ENCODE assay signal across 29 cellular contexts in genomic region chr10:1107004-1107403, GRCh38.
"Had no signal": no experiment of that assay in that cellular context is flagged by ENCODE, and none has a peak within 500 bp of the region (broad histone marks: within the 10 kb centered on the region; RNA-seq: fewer than 3 reads in every experiment).

No MANE protein-coding gene starts in this region.

- ATAC-seq: heart right ventricle; left ventricle myocardium superior; lower lobe of right lung; natural killer cell treated with Interleukin-12 subunit alpha and Interleukin-12 subunit beta and Interleukin-15 and Interleukin-18, amount 100 ng/mL, for 72 hours; psoas muscle; right cardiac atrium; stimulated activated memory B cell treated with anti-CD40 and anti-IgM and Interleukin-4, amounts not matched to agents 10 μg/mL and 1 μg/mL and 100 μg/mL, for 72 hours had no signal

- H3K4me3 Mint-ChIP-seq: dendritic cell treated with granulocyte-macrophage colony-stimulating factor and Interleukin-4, amounts not matched to agents 40 ng/mL and 50 ng/mL, for 4 days; immature natural killer cell; naive B cell; natural killer cell treated with Interleukin-12 subunit alpha and Interleukin-12 subunit beta and Interleukin-15 and Interleukin-18, amount 100 ng/mL, for 72 hours; stimulated activated memory B cell treated with anti-CD40 and anti-IgM and Interleukin-4, amounts not matched to agents 10 μg/mL and 1 μg/mL and 100 μg/mL, for 72 hours; stimulated activated naive CD8-positive, alpha-beta T cell treated with anti-CD3 and anti-CD28 coated beads, Interleukin-15, Interleukin-2, amounts not matched to agents 100 ng/mL and 50 ng/mL, for 24 hours had no signal

- H3K27ac Mint-ChIP-seq: dendritic cell treated with granulocyte-macrophage colony-stimulating factor and Interleukin-4, amounts not matched to agents 40 ng/mL and 50 ng/mL, for 4 days; stimulated activated memory B cell treated with anti-CD40 and anti-IgM and Interleukin-4, amounts not matched to agents 10 μg/mL and 1 μg/mL and 100 μg/mL, for 72 hours; stimulated activated naive CD8-positive, alpha-beta T cell treated with anti-CD3 and anti-CD28 coated beads, Interleukin-15, Interleukin-2, amounts not matched to agents 100 ng/mL and 50 ng/mL, for 24 hours had no signal

- H3K4me3 ChIP-seq: colonic mucosa, esophagus squamous epithelium, heart right ventricle, lower lobe of right lung, ovary, psoas muscle, sigmoid colon, thoracic aorta, tibial nerve, vagina had no signal

- H3K4me1 ChIP-seq: colonic mucosa, lower lobe of right lung, psoas muscle, sigmoid colon, vagina had no signal

- H3K36me3 ChIP-seq: ovary had no signal

- H3K9me3 Mint-ChIP-seq: dendritic cell treated with granulocyte-macrophage colony-stimulating factor and Interleukin-4, amounts not matched to agents 40 ng/mL and 50 ng/mL, for 4 days; immature natural killer cell; naive B cell; natural killer cell treated with Interleukin-12 subunit alpha and Interleukin-12 subunit beta and Interleukin-15 and Interleukin-18, amount 100 ng/mL, for 72 hours; stimulated activated naive CD8-positive, alpha-beta T cell treated with anti-CD3 and anti-CD28 coated beads, Interleukin-15, Interleukin-2, amounts not matched to agents 100 ng/mL and 50 ng/mL, for 24 hours had no signal

- H3K9me3 ChIP-seq: colonic mucosa, esophagus squamous epithelium, heart right ventricle, lower lobe of right lung, ovary, psoas muscle, sigmoid colon, thoracic aorta, tibial nerve, vagina had no signal

- H3K27me3 Mint-ChIP-seq: dendritic cell treated with granulocyte-macrophage colony-stimulating factor and Interleukin-4, amounts not matched to agents 40 ng/mL and 50 ng/mL, for 4 days; naive B cell; natural killer cell treated with Interleukin-12 subunit alpha and Interleukin-12 subunit beta and Interleukin-15 and Interleukin-18, amount 100 ng/mL, for 72 hours; stimulated activated memory B cell treated with anti-CD40 and anti-IgM and Interleukin-4, amounts not matched to agents 10 μg/mL and 1 μg/mL and 100 μg/mL, for 72 hours; stimulated activated naive CD8-positive, alpha-beta T cell treated with anti-CD3 and anti-CD28 coated beads, Interleukin-15, Interleukin-2, amounts not matched to agents 100 ng/mL and 50 ng/mL, for 24 hours had no signal

- DNase-seq: effector CD8-positive, alpha-beta T cell; erythroblast; esophagus squamous epithelium; foreskin melanocyte; glutamatergic neuron; heart right ventricle; hypothalamus; immature natural killer cell; islet precursor cell; kidney glomerular epithelial cell; left ventricle myocardium superior; lower lobe of right lung; naive B cell; occipital lobe; ovary; posterior cingulate gyrus; psoas muscle; sigmoid colon; stimulated activated CD4-positive, alpha-beta T cell treated with anti-CD3 and anti-CD28 coated beads, Interleukin-2, amount 100 ng/mL, for 24 hours; stimulated activated CD4-positive, alpha-beta T cell treated with anti-CD3 and anti-CD28 coated beads, Interleukin-4, amount 100 ng/mL, for 24 hours had no signal

- H3K27ac ChIP-seq: colonic mucosa, esophagus squamous epithelium, heart right ventricle, lower lobe of right lung, ovary, psoas muscle, sigmoid colon, thoracic aorta, tibial nerve, vagina had no signal

- H3K27me3 ChIP-seq: colonic mucosa, esophagus squamous epithelium, heart right ventricle, ovary, sigmoid colon, tibial nerve, vagina had no signal
